In genomic region chr6:26016326-26017275, GRCh38 we compare ENCODE assay signal across 9 cellular contexts. TPM values are rescaled to one million over a fixed set of nuclear protein-coding genes. Genes with fewer than 3 reads are reported as not detected.
DNase-seq lines count a peak whose midpoint lies in the region; ATAC-seq and TF ChIP-seq lines count a peak whose summit lies in the region.
"Had no signal": no experiment of that assay in that cellular context is flagged by ENCODE, and none has a peak within 500 bp of the region (broad histone marks: within the 10 kb centered on the region; RNA-seq: fewer than 3 reads in every experiment).

No MANE protein-coding gene starts in this region.

- H3K36me3 ChIP-seq in iPS-18a (ENCODE audit: control insufficient read depth, low read depth, low read length) = no peaks in the 10 kb centered on the region

- H3K36me3 Mint-ChIP-seq in HFFc6 (ENCODE audit: low read depth) = 0 out of 2 replicates have a peak, but pooled peaks cover 4% of the 10 kb centered on the region
- H3K36me3 Mint-ChIP-seq in stimulated activated memory B cell treated with anti-CD40 and anti-IgM and Interleukin-4, amounts not matched to agents 10 μg/mL and 1 μg/mL and 100 μg/mL, for 72 hours = no peaks in the 10 kb centered on the region

- peak overlapping the region; percentile 96 for H3K9ac ChIP-seq in iPS-18a (ENCODE audit: low read length)

- no peak for ATAC-seq in stimulated activated memory B cell treated with anti-CD40 and anti-IgM and Interleukin-4, amounts not matched to agents 10 μg/mL and 1 μg/mL and 100 μg/mL, for 72 hours
- ATAC-seq in omental fat pad (ENCODE audit: low FRiP score) = no peak

- H3K4me3 Mint-ChIP-seq in HFFc6 = peak overlapping the region; percentile 93
- peak overlapping the region; percentile 66 for H3K4me3 Mint-ChIP-seq in stimulated activated memory B cell treated with anti-CD40 and anti-IgM and Interleukin-4, amounts not matched to agents 10 μg/mL and 1 μg/mL and 100 μg/mL, for 72 hours

- H3K9me3 ChIP-seq in iPS-18a (ENCODE audit: control insufficient read depth, low read depth, low read length) = no peaks in the 10 kb centered on the region

- H3K4me3 ChIP-seq in astrocyte of the cerebellum (ENCODE audit: low read depth, low read length) = peak overlapping the region; percentile 27
- peak overlapping the region; percentile 81 for H3K4me3 ChIP-seq in iPS-18a (ENCODE audit: low read length)

- peaks cover 10% of the 10 kb centered on the region for H3K27me3 Mint-ChIP-seq in HFFc6 (ENCODE audit: insufficient read depth)
- H3K27me3 Mint-ChIP-seq in stimulated activated memory B cell treated with anti-CD40 and anti-IgM and Interleukin-4, amounts not matched to agents 10 μg/mL and 1 μg/mL and 100 μg/mL, for 72 hours = no peaks in the 10 kb centered on the region

- H3K9me3 Mint-ChIP-seq in HFFc6 = no peaks in the 10 kb centered on the region; the same call in 1 of the 2 replicates
- H3K9me3 Mint-ChIP-seq in stimulated activated memory B cell treated with anti-CD40 and anti-IgM and Interleukin-4, amounts not matched to agents 10 μg/mL and 1 μg/mL and 100 μg/mL, for 72 hours = no peaks in the 10 kb centered on the region

- DNase-seq in HFFc6 (peak; percentile 24), astrocyte of the cerebellum (ENCODE audit: low read depth) (no peak), mucosa of gallbladder (ENCODE audit: low spot score) (no peak), AML-193 (lab: John Stamatoyannopoulos, UW) (no peak), posterior cingulate gyrus (no peak), omental fat pad (ENCODE audit: low spot score) (no peak)
- DNase-seq: NCI-H510A treated with DMSO at 0.1 percent for 48 hours had no signal

- in situ Hi-C loops in astrocyte of the cerebellum (cut with HindIII; ENCODE audit: low sequenced_read_pairs) = no loop called here

- H3K27me3 ChIP-seq in iPS-18a (ENCODE audit: control insufficient read depth, insufficient read depth, low read length) = no peaks in the 10 kb centered on the region

- intact Hi-C loops in posterior cingulate gyrus (cut with DNase I) = no loop called here

- peaks cover 20% of the 10 kb centered on the region for H3K4me1 ChIP-seq in iPS-18a (ENCODE audit: control insufficient read depth, low read depth, low read length)

- peaks cover 43% of the 10 kb centered on the region for H3K4me1 Mint-ChIP-seq in HFFc6 (ENCODE audit: low read depth)
- peaks cover 7% of the 10 kb centered on the region for H3K4me1 Mint-ChIP-seq in stimulated activated memory B cell treated with anti-CD40 and anti-IgM and Interleukin-4, amounts not matched to agents 10 μg/mL and 1 μg/mL and 100 μg/mL, for 72 hours

- peak overlapping the region; percentile 72 for H3K27ac ChIP-seq in iPS-18a (ENCODE audit: low read length)

- TF ChIP-seq CTCF in HFFc6 (IDR thresholded peaks at IDR 0.05) (no peak), astrocyte of the cerebellum (IDR thresholded peaks at IDR 0.05; ENCODE audit: low read depth, low read length, missing control alignments) (no peak), omental fat pad (IDR thresholded peaks at IDR 0.05) (no peak)

- H3K27ac Mint-ChIP-seq in HFFc6 = peak overlapping the region; percentile 98
- peak overlapping the region; percentile 74 for H3K27ac Mint-ChIP-seq in stimulated activated memory B cell treated with anti-CD40 and anti-IgM and Interleukin-4, amounts not matched to agents 10 μg/mL and 1 μg/mL and 100 μg/mL, for 72 hours

RNA-seq across cellular contexts. Expression of gene TRIM38, which starts 54.0 kb away (rescaled TPM):
- total RNA-seq in HFFc6 (2021; fragmentation: NEBNext Ultra II Directional; extraction: Animal tissue kit (Norgen Biotek cat#: 25700)) = 1 to 10 TPM; 5.4 to 7.5 (median 6.8) TPM
- total RNA-seq in mucosa of gallbladder (12.4 TPM), omental fat pad (10 to 100 TPM in 3 of 4 donors, 1 to 10 TPM in 1; 7.8 to 21.6 (median 11.7) TPM)
